ENCODE assay signal across 2 cellular contexts in genomic region chr14:90533591-90534021, GRCh38.
TF ChIP-seq lines count a peak whose summit lies in the region.

No MANE protein-coding gene starts in this region.

TF ChIP-seq in IMR-90, 13 proteins besides CTCF, POLR2A, EP300 and RAD21:
- no peak for TF ChIP-seq MAFK (IDR thresholded peaks at IDR 0.05; ENCODE audit: low read depth, low read length)
- no peak for TF ChIP-seq NFE2L2 (IDR thresholded peaks at IDR 0.05; ENCODE audit: low read depth, low read length)
- no peak for TF ChIP-seq MXI1 (IDR thresholded peaks at IDR 0.05; ENCODE audit: borderline replicate concordance, low read depth, low read length)
- TF ChIP-seq RCOR1 (IDR thresholded peaks at IDR 0.05; ENCODE audit: insufficient replicate concordance, low read length): no peak
- no peak for TF ChIP-seq USF2 (IDR thresholded peaks at IDR 0.05; ENCODE audit: low read depth, low read length)
- TF ChIP-seq ELK1 (IDR thresholded peaks at IDR 0.05; ENCODE audit: borderline replicate concordance, low read depth, low read length): no peak
- TF ChIP-seq FOS (IDR thresholded peaks at IDR 0.05; ENCODE audit: low read depth, low read length): no peak
- no peak for TF ChIP-seq BHLHE40 (IDR thresholded peaks at IDR 0.05; ENCODE audit: low read depth, low read length)
- no peak for TF ChIP-seq MAZ (IDR thresholded peaks at IDR 0.05; ENCODE audit: borderline replicate concordance, low read depth, low read length)
- TF ChIP-seq SMC3 (IDR thresholded peaks at IDR 0.05; ENCODE audit: low read depth, low read length): no peak
- TF ChIP-seq CEBPB (IDR thresholded peaks at IDR 0.05; ENCODE audit: low read depth, low read length): no peak
- TF ChIP-seq CHD1 (IDR thresholded peaks at IDR 0.05; ENCODE audit: low read depth, low read length): no peak
- TF ChIP-seq RFX5 (IDR thresholded peaks at IDR 0.05; ENCODE audit: low read depth, low read length): no peak

TF ChIP-seq in HepG2, 621 proteins besides CTCF, POLR2A, EP300 and RAD21:
- TF ChIP-seq ZBTB40 (IDR thresholded peaks at IDR 0.05) (no peak), ZBTB40 (CRISPR knock-in tag; IDR thresholded peaks at IDR 0.05) (no peak), CEBPB (IDR thresholded peaks at IDR 0.05; ENCODE audit: borderline replicate concordance, low read depth, low read length) (no peak), PHF8 (CRISPR knock-in tag; IDR thresholded peaks at IDR 0.05) (no peak), MTERF4 (CRISPR knock-in tag; IDR thresholded peaks at IDR 0.05) (no peak), MATR3 (CRISPR knock-in tag; IDR thresholded peaks at IDR 0.05) (no peak), HNRNPL (IDR thresholded peaks at IDR 0.05; ENCODE audit: low read depth, low read length) (no peak), HNRNPLL (IDR thresholded peaks at IDR 0.05; ENCODE audit: low read depth, low read length, poor library complexity, severe bottlenecking) (no peak), ZNF326 (CRISPR knock-in tag; IDR thresholded peaks at IDR 0.05; ENCODE audit: borderline replicate concordance) (no peak), SETDB1 (CRISPR knock-in tag; IDR thresholded peaks at IDR 0.05; ENCODE audit: borderline replicate concordance) (no peak), ARID3A (IDR thresholded peaks at IDR 0.05; ENCODE audit: low read depth, low read length) (no peak)
